Comparison of ENCODE assay signal across 24 cellular contexts in genomic region chr7:111878788-111879187, GRCh38.
"Had no signal": no experiment of that assay in that cellular context is flagged by ENCODE, and none has a peak within 500 bp of the region (broad histone marks: within the 10 kb centered on the region; RNA-seq: fewer than 3 reads in every experiment).

No MANE protein-coding gene starts in this region.

- H3K27ac Mint-ChIP-seq: activated CD4-positive, alpha-beta memory T cell treated with anti-CD3 and anti-CD28 coated beads, Interleukin-2, amount 10 ng/mL, durations not matched to agents 7 days and 5 days; activated CD4-positive, alpha-beta T cell treated with anti-CD3 and anti-CD28 coated beads for 36 hours; activated naive CD4-positive, alpha-beta T cell treated with anti-CD3 and anti-CD28 coated beads for 36 hours; activated naive CD8-positive, alpha-beta T cell; activated T-helper 17 cell treated with anti-CD3 and anti-CD28 coated beads, Interleukin-2, amount 50 U/mL, for 72 hours; brain had no signal

- ATAC-seq: activated CD4-positive, alpha-beta T cell treated with anti-CD3 and anti-CD28 coated beads for 36 hours; activated T-helper 17 cell treated with anti-CD3 and anti-CD28 coated beads, Interleukin-2, amount 50 U/mL, for 72 hours had no signal

- H3K27me3 Mint-ChIP-seq: activated CD4-positive, alpha-beta memory T cell treated with anti-CD3 and anti-CD28 coated beads, Interleukin-2, amount 10 ng/mL, durations not matched to agents 7 days and 5 days; brain had no signal

- H3K27ac ChIP-seq: VCaP had no signal

- H3K9me3 Mint-ChIP-seq: activated CD4-positive, alpha-beta memory T cell treated with anti-CD3 and anti-CD28 coated beads, Interleukin-2, amount 10 ng/mL, durations not matched to agents 7 days and 5 days; activated naive CD4-positive, alpha-beta T cell treated with anti-CD3 and anti-CD28 coated beads for 36 hours; activated T-helper 17 cell treated with anti-CD3 and anti-CD28 coated beads, Interleukin-2, amount 50 U/mL, for 72 hours; central memory CD8-positive, alpha-beta T cell had no signal

- H3K36me3 Mint-ChIP-seq: activated naive CD8-positive, alpha-beta T cell had no signal

- H3K4me1 Mint-ChIP-seq: activated CD4-positive, alpha-beta memory T cell treated with anti-CD3 and anti-CD28 coated beads, Interleukin-2, amount 10 ng/mL, durations not matched to agents 7 days and 5 days; activated CD4-positive, alpha-beta T cell treated with anti-CD3 and anti-CD28 coated beads for 36 hours; activated T-helper 17 cell treated with anti-CD3 and anti-CD28 coated beads, Interleukin-2, amount 50 U/mL, for 72 hours; central memory CD8-positive, alpha-beta T cell had no signal

- DNase-seq: activated CD4-positive, alpha-beta memory T cell treated with anti-CD3 and anti-CD28 coated beads, Interleukin-2, amount 10 ng/mL, durations not matched to agents 7 days and 5 days; activated CD4-positive, alpha-beta T cell treated with anti-CD3 and anti-CD28 coated beads for 36 hours; activated CD4-positive, alpha-beta T cell treated with anti-CD3 and anti-CD28 coated beads, Interleukin-2, amount 50 U/mL, for 1 hour; activated gamma-delta T cell; activated naive CD4-positive, alpha-beta T cell treated with anti-CD3 and anti-CD28 coated beads for 36 hours; activated T-cell treated with anti-CD3 and anti-CD28 coated beads for 4 hours; activated T-cell treated with anti-CD3 and anti-CD28 coated beads, Interleukin-2, amount 50 U/mL, for 48 hours; amygdala; NCI-H1092; NCI-H1417; NCI-H1930; NCI-H2171; NCI-H2227 treated with DMSO at 0.1 percent for 48 hours; NCI-H526; NCI-H774; NK-92 treated with Interleukin-12 subunit alpha and Interleukin-12 subunit beta, amount 100 ng/mL, for 24 hours; OCI-M1; SHP77; T-helper 2 cell had no signal

- H3K4me3 Mint-ChIP-seq: activated CD4-positive, alpha-beta memory T cell treated with anti-CD3 and anti-CD28 coated beads, Interleukin-2, amount 10 ng/mL, durations not matched to agents 7 days and 5 days; activated CD4-positive, alpha-beta T cell treated with anti-CD3 and anti-CD28 coated beads for 36 hours; activated naive CD4-positive, alpha-beta T cell treated with anti-CD3 and anti-CD28 coated beads for 36 hours; activated naive CD8-positive, alpha-beta T cell; activated T-helper 17 cell treated with anti-CD3 and anti-CD28 coated beads, Interleukin-2, amount 50 U/mL, for 72 hours; brain; central memory CD8-positive, alpha-beta T cell had no signal
